In genomic region chr16:1236669-1237068, GRCh38 we compare ENCODE assay signal across 7 cellular contexts. TPM values are rescaled to one million over a fixed set of nuclear protein-coding genes. Genes with fewer than 3 reads are reported as not detected.
"Had no signal": no experiment of that assay in that cellular context is flagged by ENCODE, and none has a peak within 500 bp of the region (broad histone marks: within the 10 kb centered on the region; RNA-seq: fewer than 3 reads in every experiment).

No MANE protein-coding gene starts in this region.

RNA-seq across cellular contexts. Expression of gene TPSAB1, which starts 3.8 kb away (rescaled TPM):
- total RNA-seq: kidney epithelial cell; lung microvascular endothelial cell; smooth muscle cell; T-helper 2 cell treated with Interferon-gamma antibody and Interleukin-4, amounts not matched to agents 100 ng/mL and 5 ng/mL, for 36 hours had no signal
- polyA plus RNA-seq: smooth muscle cell had no signal

RNA-seq across cellular contexts. Expression of gene TPSB2, which starts 6.7 kb away (rescaled TPM):
- total RNA-seq: kidney epithelial cell; lung microvascular endothelial cell; smooth muscle cell; T-helper 2 cell treated with Interferon-gamma antibody and Interleukin-4, amounts not matched to agents 100 ng/mL and 5 ng/mL, for 36 hours had no signal
- polyA plus RNA-seq: smooth muscle cell had no signal

RNA-seq across cellular contexts. Expression of gene TPSG1, which starts 11.6 kb away (rescaled TPM):
- total RNA-seq: cardiac septum; kidney epithelial cell; lung microvascular endothelial cell; right atrium auricular region; smooth muscle cell; T-helper 2 cell treated with Interferon-gamma antibody and Interleukin-4, amounts not matched to agents 100 ng/mL and 5 ng/mL, for 36 hours; urinary bladder had no signal
- polyA plus RNA-seq: smooth muscle cell had no signal

RNA-seq across cellular contexts. Expression of gene TPSD1, which starts 19.2 kb away (rescaled TPM):
- total RNA-seq: cardiac septum; kidney epithelial cell; lung microvascular endothelial cell; smooth muscle cell; T-helper 2 cell treated with Interferon-gamma antibody and Interleukin-4, amounts not matched to agents 100 ng/mL and 5 ng/mL, for 36 hours had no signal
- polyA plus RNA-seq: smooth muscle cell had no signal
